ENCODE assay signal across 25 cellular contexts in genomic region chr17:327971-328370, GRCh38.
"Had no signal": no experiment of that assay in that cellular context is flagged by ENCODE, and none has a peak within 500 bp of the region (broad histone marks: within the 10 kb centered on the region; RNA-seq: fewer than 3 reads in every experiment).

No MANE protein-coding gene starts in this region.

- H3K36me3 ChIP-seq: neutrophil, prostate gland, thoracic aorta, transverse colon had no signal

- H3K9me3 Mint-ChIP-seq: immature natural killer cell, nephron progenitor cell had no signal

- H3K27ac ChIP-seq: dorsolateral prefrontal cortex, epithelial cell of prostate, esophagus muscularis mucosa, gastroesophageal sphincter, neutrophil, pancreas, prostate gland, right lobe of liver, skin epidermis, stomach, thoracic aorta, transverse colon had no signal

- H3K9me3 ChIP-seq: esophagus muscularis mucosa, gastroesophageal sphincter, neutrophil, pancreas, prostate gland, right lobe of liver, stomach, thoracic aorta, transverse colon had no signal

- H3K4me3 ChIP-seq: dorsolateral prefrontal cortex, esophagus muscularis mucosa, gastroesophageal sphincter, lung, pancreas, prostate gland, right lobe of liver, skin epidermis, stomach, thoracic aorta, transverse colon had no signal

- H3K4me1 ChIP-seq: prostate gland, right lobe of liver, transverse colon had no signal

- H3K4me3 Mint-ChIP-seq: nephron progenitor cell had no signal

- FAIRE-seq: pancreas had no signal

- DNase-seq: central memory CD4-positive, alpha-beta T cell; cortex of kidney; effector memory CD4-positive, alpha-beta T cell; glutamatergic neuron; immature natural killer cell; left colon; left ventricle myocardium superior; mesendoderm; naive thymus-derived CD4-positive, alpha-beta T cell; nephron progenitor cell; stimulated activated CD4-positive, alpha-beta T cell treated with anti-CD3 and anti-CD28 coated beads, Interleukin-2, amount 100 ng/mL, for 24 hours; stimulated activated naive CD4-positive, alpha-beta T cell; stomach; transverse colon had no signal

- H3K27me3 ChIP-seq: dorsolateral prefrontal cortex, pancreas, right lobe of liver, stomach, transverse colon had no signal

- ATAC-seq: gastroesophageal sphincter; left colon; left ventricle myocardium superior; naive thymus-derived CD4-positive, alpha-beta T cell; pancreas; right lobe of liver had no signal
